13 cellular contexts compared by ENCODE assay signal in genomic region chr14:101980251-101980650, GRCh38. TPM values are rescaled to one million over a fixed set of nuclear protein-coding genes. Genes with fewer than 3 reads are reported as not detected.
DNase-seq lines count a peak whose midpoint lies in the region; ATAC-seq, FAIRE-seq and TF ChIP-seq lines count a peak whose summit lies in the region.
"Had no signal": no experiment of that assay in that cellular context is flagged by ENCODE, and none has a peak within 500 bp of the region (broad histone marks: within the 10 kb centered on the region; RNA-seq: fewer than 3 reads in every experiment).

No MANE protein-coding gene starts in this region.

- H3K9me3 ChIP-seq in adrenal gland (replicated peaks in 1 of 3): no peaks in the 10 kb centered on the region
- no peaks in the 10 kb centered on the region for H3K9me3 ChIP-seq in suprapubic skin
- H3K9me3 ChIP-seq: MG63 had no signal

- ATAC-seq in GM18498 (IDR thresholded peaks at IDR 0.05; ENCODE audit: unreplicated experiment): no peak
- ATAC-seq: stimulated activated naive CD8-positive, alpha-beta T cell treated with anti-CD3 and anti-CD28 coated beads, Interleukin-15, Interleukin-2, amounts not matched to agents 100 U/mL and 50 U/mL, for 24 hours; WTC11 had no signal

- no peaks in the 10 kb centered on the region for H3K27me3 ChIP-seq in adrenal gland
- H3K27me3 ChIP-seq in suprapubic skin: no peaks in the 10 kb centered on the region
- H3K27me3 ChIP-seq: MG63 had no signal

- WGBS in adrenal gland, 4 donors: 84 to 89% (median 86%) methylated on average over 10 of the region's 10 CpGs
- WGBS in suprapubic skin: 55% methylated on average over 10 of the region's 10 CpGs

- peaks cover 8 to 12% of the 10 kb centered on the region in 2 donors for H3K4me1 ChIP-seq in adrenal gland (replicated peaks in 1 of 2)
- peaks cover 19% of the 10 kb centered on the region for H3K4me1 ChIP-seq in suprapubic skin

- H3K4me3 ChIP-seq in adrenal gland (no peak overlapping the region), suprapubic skin (no peak overlapping the region)
- H3K4me3 ChIP-seq: MG63 had no signal

- intact Hi-C loops in adrenal gland (cut with DNase I): loop anchor here in 1 of 2 donors (10.0 kb wide), 1 partner anchor 55 kb away; no protein-coding TSS in a partner anchor

- H3K36me3 ChIP-seq in adrenal gland (replicated peaks in 1 of 2) (peaks cover 2 to 83% of the 10 kb centered on the region in 2 donors), suprapubic skin (peaks cover 81% of the 10 kb centered on the region)

- no peak for TF ChIP-seq EP300 in suprapubic skin (IDR thresholded peaks at IDR 0.05)

- peak; percentile 86 for FAIRE-seq in islet of Langerhans (lab: Jason Lieb, UNC)

- DNase-seq in NCI-H226 (peak; percentile 52), adrenal gland (peak in 1 of 7 donors; percentile 48), suprapubic skin (ENCODE audit: low spot score in 2 of 2) (no peak), NCI-H1092 treated with DMSO at 0.1 percent for 48 hours (lab: John Stamatoyannopoulos, UW) (no peak), EL (no peak)
- DNase-seq: activated T-cell treated with anti-CD3 and anti-CD28 coated beads, Interleukin-2, amount 50 U/mL, for 1 hour; NK-92 treated with Interleukin-12 subunit alpha and Interleukin-12 subunit beta, amount 100 ng/mL, for 24 hours; stimulated activated CD4-positive, alpha-beta T cell treated with anti-CD3 and anti-CD28 coated beads, Interleukin-4, amount 100 ng/mL, for 1 hour; stimulated activated naive CD8-positive, alpha-beta T cell treated with anti-CD3 and anti-CD28 coated beads, Interleukin-15, Interleukin-2, amounts not matched to agents 100 U/mL and 50 U/mL, for 24 hours had no signal

- H3K27ac ChIP-seq in adrenal gland (peak overlapping the region; percentile 3 to 79 (median 24)), suprapubic skin (peak overlapping the region; percentile 75)

- TF ChIP-seq POLR2A in adrenal gland (IDR thresholded peaks at IDR 0.05) (no peak), suprapubic skin (IDR thresholded peaks at IDR 0.05) (no peak)

- TF ChIP-seq CTCF in adrenal gland (IDR thresholded peaks at IDR 0.05) (no peak), suprapubic skin (IDR thresholded peaks at IDR 0.05) (no peak)

RNA-seq across cellular contexts. Expression of gene DYNC1H1, which starts 15.9 kb away (rescaled TPM):
- total RNA-seq in adrenal gland (100 to 1,000 TPM; 295 to 509 (median 370) TPM), suprapubic skin (100 to 1,000 TPM; 556 to 753 (median 634) TPM)
- 100 to 1,000 TPM; 202 to 337 (median 273) TPM for polyA plus RNA-seq in adrenal gland
